ENCODE assay signal across 1 cellular context in genomic region chr2:28556303-28556702, GRCh38.
TF ChIP-seq lines count a peak whose summit lies in the region.

No MANE protein-coding gene starts in this region.

TF ChIP-seq in HepG2, 621 proteins besides CTCF, POLR2A, EP300 and RAD21 (continued from another document):
- TF ChIP-seq CEBPZ (IDR thresholded peaks at IDR 0.05; ENCODE audit: low read length), result no peak
- TF ChIP-seq MAFK (conservative IDR thresholded peaks at IDR 0.05 in 1 of 2, IDR thresholded peaks at IDR 0.05 in 1 of 2; ENCODE audit: low read length in 2 of 2), result peak; percentile 34 to 61; a peak in 2 of 4 replicates
